In genomic region chr9:80622508-80622907, GRCh38 we compare ENCODE assay signal across 28 cellular contexts.
"Had no signal": no experiment of that assay in that cellular context is flagged by ENCODE, and none has a peak within 500 bp of the region (broad histone marks: within the 10 kb centered on the region; RNA-seq: fewer than 3 reads in every experiment).

No MANE protein-coding gene starts in this region.

- H3K27me3 Mint-ChIP-seq: stimulated activated memory B cell treated with anti-CD40 and anti-IgM and Interleukin-4, amounts not matched to agents 10 μg/mL and 1 μg/mL and 100 μg/mL, for 72 hours; stimulated activated naive B cell treated with anti-CD40 and anti-IgM and Interleukin-4, amounts not matched to agents 10 μg/mL and 1 μg/mL and 100 μg/mL, for 72 hours; stimulated activated naive CD8-positive, alpha-beta T cell treated with anti-CD3 and anti-CD28 coated beads, Interleukin-15, amount 100 ng/mL, for 72 hours; stimulated activated naive CD8-positive, alpha-beta T cell treated with anti-CD3 and anti-CD28 coated beads, Interleukin-15, Interleukin-2, amounts not matched to agents 100 ng/mL and 50 ng/mL, for 24 hours; type B pancreatic cell had no signal

- H3K27ac Mint-ChIP-seq: stimulated activated effector memory CD8-positive, alpha-beta T cell treated with anti-CD3 and anti-CD28 coated beads, Interleukin-12 subunit alpha, Interleukin-12 subunit beta, amount 100 ng/mL, for 72 hours; stimulated activated memory B cell treated with anti-CD40 and anti-IgM and Interleukin-4, amounts not matched to agents 10 μg/mL and 1 μg/mL and 100 μg/mL, for 72 hours; stimulated activated naive B cell treated with anti-CD40 and anti-IgM and Interleukin-4, amounts not matched to agents 10 μg/mL and 1 μg/mL and 100 μg/mL, for 72 hours; stimulated activated naive CD8-positive, alpha-beta T cell treated with anti-CD3 and anti-CD28 coated beads, Interleukin-15, amount 100 ng/mL, for 72 hours; stimulated activated naive CD8-positive, alpha-beta T cell treated with anti-CD3 and anti-CD28 coated beads, Interleukin-15, Interleukin-2, amounts not matched to agents 100 ng/mL and 50 ng/mL, for 24 hours; type B pancreatic cell had no signal

- H3K4me1 Mint-ChIP-seq: stimulated activated effector memory CD8-positive, alpha-beta T cell treated with anti-CD3 and anti-CD28 coated beads, Interleukin-12 subunit alpha, Interleukin-12 subunit beta, amount 100 ng/mL, for 72 hours; stimulated activated memory B cell treated with anti-CD40 and anti-IgM and Interleukin-4, amounts not matched to agents 10 μg/mL and 1 μg/mL and 100 μg/mL, for 72 hours; stimulated activated naive B cell treated with anti-CD40 and anti-IgM and Interleukin-4, amounts not matched to agents 10 μg/mL and 1 μg/mL and 100 μg/mL, for 72 hours; stimulated activated naive CD8-positive, alpha-beta T cell treated with anti-CD3 and anti-CD28 coated beads, Interleukin-15, amount 100 ng/mL, for 72 hours had no signal

- H3K27me3 ChIP-seq: stomach, suprapubic skin, testis, thyroid gland, tibial artery, tibial nerve, transverse colon, upper lobe of left lung, upper lobe of right lung, uterus, vagina had no signal

- FAIRE-seq: urothelium cell line had no signal

- H3K9me3 ChIP-seq: stomach, suprapubic skin, testis, thoracic aorta, thyroid gland, tibial artery, tibial nerve, transverse colon, upper lobe of left lung, upper lobe of right lung, uterus, vagina had no signal

- H3K36me3 ChIP-seq: stomach, suprapubic skin, thoracic aorta, thyroid gland, tibial artery, tibial nerve, transverse colon, upper lobe of left lung, upper lobe of right lung, uterus, vagina had no signal

- H3K4me1 ChIP-seq: stomach, suprapubic skin, testis, thyroid gland, tibial artery, tibial nerve, transverse colon, upper lobe of left lung, upper lobe of right lung, uterus, vagina had no signal

- H3K9me3 Mint-ChIP-seq: stimulated activated naive B cell treated with anti-CD40 and anti-IgM and Interleukin-4, amounts not matched to agents 10 μg/mL and 1 μg/mL and 100 μg/mL, for 72 hours; type B pancreatic cell had no signal

- H3K4me3 ChIP-seq: stomach, suprapubic skin, testis, thoracic aorta, thyroid gland, tibial artery, tibial nerve, transverse colon, upper lobe of left lung, upper lobe of right lung, uterus, vagina had no signal

- H3K36me3 Mint-ChIP-seq: stimulated activated effector memory CD8-positive, alpha-beta T cell treated with anti-CD3 and anti-CD28 coated beads, Interleukin-12 subunit alpha, Interleukin-12 subunit beta, amount 100 ng/mL, for 72 hours; type B pancreatic cell had no signal

- H3K27ac ChIP-seq: stomach, suprapubic skin, testis, thoracic aorta, thyroid gland, tibial artery, tibial nerve, transverse colon, upper lobe of left lung, upper lobe of right lung, uterus, vagina had no signal

- H3K4me3 Mint-ChIP-seq: stimulated activated effector memory CD8-positive, alpha-beta T cell treated with anti-CD3 and anti-CD28 coated beads, Interleukin-12 subunit alpha, Interleukin-12 subunit beta, amount 100 ng/mL, for 72 hours; stimulated activated memory B cell treated with anti-CD40 and anti-IgM and Interleukin-4, amounts not matched to agents 10 μg/mL and 1 μg/mL and 100 μg/mL, for 72 hours; stimulated activated naive B cell treated with anti-CD40 and anti-IgM and Interleukin-4, amounts not matched to agents 10 μg/mL and 1 μg/mL and 100 μg/mL, for 72 hours; stimulated activated naive CD8-positive, alpha-beta T cell treated with anti-CD3 and anti-CD28 coated beads, Interleukin-15, amount 100 ng/mL, for 72 hours; stimulated activated naive CD8-positive, alpha-beta T cell treated with anti-CD3 and anti-CD28 coated beads, Interleukin-15, Interleukin-2, amounts not matched to agents 100 ng/mL and 50 ng/mL, for 24 hours; type B pancreatic cell had no signal

- ATAC-seq: stimulated activated effector memory CD8-positive, alpha-beta T cell treated with anti-CD3 and anti-CD28 coated beads, Interleukin-12 subunit alpha, Interleukin-12 subunit beta, amount 100 ng/mL, for 72 hours; stimulated activated memory B cell treated with anti-CD40 and anti-IgM and Interleukin-4, amounts not matched to agents 10 μg/mL and 1 μg/mL and 100 μg/mL, for 72 hours; stimulated activated naive B cell treated with anti-CD40 and anti-IgM and Interleukin-4, amounts not matched to agents 10 μg/mL and 1 μg/mL and 100 μg/mL, for 72 hours; stimulated activated naive CD8-positive, alpha-beta T cell treated with anti-CD3 and anti-CD28 coated beads, Interleukin-15, amount 100 ng/mL, for 72 hours; stimulated activated naive CD8-positive, alpha-beta T cell treated with anti-CD3 and anti-CD28 coated beads, Interleukin-15, Interleukin-2, amounts not matched to agents 100 U/mL and 50 U/mL, for 24 hours; upper lobe of right lung had no signal

- DNase-seq: stimulated activated CD4-positive, alpha-beta T cell treated with anti-CD3 and anti-CD28 coated beads, Interleukin-2, amount 100 ng/mL, for 48 hours; stimulated activated CD4-positive, alpha-beta T cell treated with anti-CD3 and anti-CD28 coated beads, Interleukin-4, amount 100 ng/mL, for 1 hour; stimulated activated CD4-positive, alpha-beta T cell treated with anti-CD3 and anti-CD28 coated beads, Interleukin-4, amount 100 ng/mL, for 24 hours; stimulated activated CD4-positive, alpha-beta T cell treated with anti-CD3 and anti-CD28 coated beads, Interleukin-4, amount 100 ng/mL, for 4 hours; stimulated activated CD8-positive, alpha-beta memory T cell treated with anti-CD3 and anti-CD28 coated beads, Interleukin-4, amount 100 ng/mL, for 48 hours; stimulated activated naive B cell treated with anti-CD40 and anti-IgM and Interleukin-4, amounts not matched to agents 10 μg/mL and 1 μg/mL and 100 μg/mL, for 72 hours; stimulated activated naive CD4-positive, alpha-beta T cell; stimulated activated naive CD4-positive, alpha-beta T cell treated with Interleukin-2 at 50 U/mL for 16 hours; stimulated activated naive CD8-positive, alpha-beta T cell treated with anti-CD3 and anti-CD28 coated beads, Interleukin-15, amount 100 ng/mL, for 72 hours; stimulated activated naive CD8-positive, alpha-beta T cell treated with anti-CD3 and anti-CD28 coated beads, Interleukin-15, Interleukin-2, amounts not matched to agents 100 U/mL and 50 U/mL, for 24 hours; stomach; substantia nigra; testis; thyroid gland; tibial artery; transverse colon; upper lobe of left lung; upper lobe of right lung; uterus had no signal
